In the genomic region with DNA sequence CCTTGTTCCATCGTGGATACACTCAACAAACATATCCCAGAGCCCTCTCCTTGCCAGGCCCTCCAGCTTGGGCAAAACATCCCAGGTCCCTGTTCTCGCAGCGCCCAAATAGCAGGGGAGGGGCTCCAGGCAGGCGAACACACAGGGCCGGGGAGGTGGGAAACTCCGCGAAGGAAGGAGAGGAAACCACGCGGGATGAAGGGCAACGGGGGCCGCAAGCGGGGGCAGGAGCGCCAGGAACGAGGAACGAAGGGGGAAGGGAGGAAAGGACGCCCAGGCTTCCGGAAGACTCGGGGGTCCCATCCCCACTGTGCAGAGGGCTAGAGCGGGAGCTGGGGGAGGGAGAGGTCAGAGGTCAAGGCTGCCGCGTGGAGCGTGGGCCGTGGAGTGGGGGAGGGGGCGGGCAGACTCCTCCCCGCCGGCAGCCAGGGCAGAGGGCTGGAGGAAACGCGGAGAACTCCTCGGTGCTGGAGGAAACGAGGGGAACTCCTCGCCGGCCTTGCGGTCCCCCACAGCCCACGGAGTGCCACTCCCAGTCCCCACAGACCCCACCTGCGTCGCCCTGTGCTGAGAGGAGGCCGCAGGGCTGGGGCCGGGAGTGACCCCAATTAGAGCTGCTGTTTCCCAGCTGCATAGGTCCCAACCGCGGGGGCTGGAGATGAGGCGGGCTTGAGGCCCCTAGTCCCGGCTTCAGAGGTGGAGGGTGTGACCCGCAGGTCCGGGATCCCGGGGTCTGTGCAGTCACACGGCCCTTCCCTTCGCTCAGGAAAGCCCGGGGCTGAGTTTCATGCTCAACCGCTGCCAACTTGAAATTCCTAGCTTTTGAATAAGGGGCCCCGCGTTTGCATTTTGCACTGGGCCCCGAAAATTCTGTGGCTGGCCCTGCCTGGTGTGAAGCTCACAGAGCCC, we compare ENCODE assay signal across 8 cellular contexts. TPM values are rescaled to one million over a fixed set of nuclear protein-coding genes. Genes with fewer than 3 reads are reported as not detected.
DNase-seq lines count a peak whose midpoint lies in the region; ATAC-seq, FAIRE-seq and TF ChIP-seq lines count a peak whose summit lies in the region.

No MANE protein-coding gene starts in this region.

- H2AFZ ChIP-seq in PC-9: peak overlapping the region; percentile 75

- no peaks in the 10 kb centered on the region for H3K9me3 ChIP-seq in PC-9 (ENCODE audit: insufficient read depth, low read depth)

- peaks cover 12% of the 10 kb centered on the region for H3K4me1 ChIP-seq in PC-9 (replicated peaks; ENCODE audit: insufficient read depth)

- H3K27me3 ChIP-seq in PC-9 (ENCODE audit: insufficient read depth, low read depth): no peaks in the 10 kb centered on the region

- H3F3A ChIP-seq in PC-9 (ENCODE audit: insufficient read depth, low read depth): peaks cover 13% of the 10 kb centered on the region; the same call in 1 of the 2 replicates

- no peaks in the 10 kb centered on the region for H3K9me3 Mint-ChIP-seq in activated naive CD4-positive, alpha-beta T cell treated with anti-CD3 and anti-CD28 coated beads, Interleukin-2, amount 50 U/mL, for 72 hours

- H3K4me2 ChIP-seq in PC-9: peak overlapping the region; percentile 86

- TF ChIP-seq POLR2A in GM10847 (IDR thresholded peaks at IDR 0.05; ENCODE audit: extremely low read depth, insufficient read length): peak; percentile 18

- intact Hi-C loops in PC-9 (cut with micrococcal nuclease; ENCODE audit: unreplicated experiment): no loop called here

- no peaks in the 10 kb centered on the region for H3K79me2 ChIP-seq in PC-9 (ENCODE audit: low read depth)

- peak overlapping the region; percentile 58; the same call in 1 of the 2 replicates for H3K4me3 ChIP-seq in PC-9

- no peak for FAIRE-seq in frontal cortex (lab: Jason Lieb, UNC)

- TF ChIP-seq CTCF in PC-9 (conservative IDR thresholded peaks at IDR 0.05): no peak

- CTCF ChIA-PET in PC-9 (lab: Charles Lee): interaction anchor here (1.3 kb wide), 1 partner anchor 84 kb away, joined by 3 read pairs; no protein-coding TSS in a partner anchor

- no peaks in the 10 kb centered on the region for H3K9me2 ChIP-seq in PC-9 (ENCODE audit: insufficient read depth)

- H3K27ac ChIP-seq in PC-9: no peak overlapping the region

- peak; percentile 9 to 19 for ATAC-seq in activated naive CD4-positive, alpha-beta T cell treated with anti-CD3 and anti-CD28 coated beads, Interleukin-2, amount 50 U/mL, for 72 hours

- DNase-seq in PC-9 (no peak), left kidney (ENCODE audit: low read depth, low spot score) (peak; percentile 53), putamen (ENCODE audit: low spot score) (no peak), NCI-H2081 (lab: John Stamatoyannopoulos, UW) (no peak), frontal cortex (ENCODE audit: low spot score in 2 of 2) (no peak)
- peak; percentile 61 to 74 for DNase-seq in activated naive CD4-positive, alpha-beta T cell treated with anti-CD3 and anti-CD28 coated beads, Interleukin-2, amount 50 U/mL, for 72 hours (ENCODE audit: low spot score in 2 of 2)
- peak; percentile 35 to 44 for DNase-seq in stimulated activated CD8-positive, alpha-beta memory T cell treated with anti-CD3 and anti-CD28 coated beads, Interleukin-4, amount 100 ng/mL, for 4 hours (ENCODE audit: low read depth in 2 of 2, low spot score in 1 of 2)

- H3K36me3 Mint-ChIP-seq in activated naive CD4-positive, alpha-beta T cell treated with anti-CD3 and anti-CD28 coated beads, Interleukin-2, amount 50 U/mL, for 72 hours: peaks cover 27 to 30% of the 10 kb centered on the region in 2 donors

- no TSS peak for BruUV-seq in PC-9 (replicated peaks; lab: Mats Ljungman, UMichigan)

- H4K20me1 ChIP-seq in PC-9 (ENCODE audit: insufficient read depth): 0 out of 2 replicates have a peak, but pooled peaks cover 7% of the 10 kb centered on the region

- POLR2A ChIA-PET in PC-9 (lab: Charles Lee; ENCODE audit: unreplicated experiment): no interaction called here

- H3K36me3 ChIP-seq in PC-9 (ENCODE audit: low read depth): no peaks in the 10 kb centered on the region

- peak overlapping the region; percentile 90 to 100 for H3K27ac Mint-ChIP-seq in activated naive CD4-positive, alpha-beta T cell treated with anti-CD3 and anti-CD28 coated beads, Interleukin-2, amount 50 U/mL, for 72 hours

RNA-seq across cellular contexts. Expression of a gene that starts 1.2 kb away (rescaled TPM):
- total RNA-seq in PC-9 (2021) (19.3 and 25.6 TPM in 2 replicates), frontal cortex (10.6 TPM)
- 10 to 100 TPM; 43.4 to 97.5 TPM for total RNA-seq in activated naive CD4-positive, alpha-beta T cell treated with anti-CD3 and anti-CD28 coated beads, Interleukin-2, amount 50 U/mL, for 72 hours

RNA-seq across cellular contexts. Expression of a gene that starts 38.9 kb away (rescaled TPM):
- total RNA-seq in PC-9 (2021) (26.1 and 38.4 TPM in 2 replicates), frontal cortex (31.8 TPM)
- 10 to 100 TPM; 47.3 to 67.5 TPM for total RNA-seq in activated naive CD4-positive, alpha-beta T cell treated with anti-CD3 and anti-CD28 coated beads, Interleukin-2, amount 50 U/mL, for 72 hours

Comparison
In these comparisons a context has a peak if more than half of its experiments do, and no peak if none do; other contexts are left out.
1. DNase-seq: peak in activated naive CD4-positive, alpha-beta T cell treated with anti-CD3 and anti-CD28 coated beads, Interleukin-2, amount 50 U/mL, for 72 hours (2 of 2), left kidney (single experiment) and stimulated activated CD8-positive, alpha-beta memory T cell treated with anti-CD3 and anti-CD28 coated beads, Interleukin-4, amount 100 ng/mL, for 4 hours (2 of 2); none in PC-9 (0 of 2), putamen (single experiment), NCI-H2081 (0 of 2) and frontal cortex (0 of 2).